Comparison of ENCODE assay signal across 2 cellular contexts in the genomic region with DNA sequence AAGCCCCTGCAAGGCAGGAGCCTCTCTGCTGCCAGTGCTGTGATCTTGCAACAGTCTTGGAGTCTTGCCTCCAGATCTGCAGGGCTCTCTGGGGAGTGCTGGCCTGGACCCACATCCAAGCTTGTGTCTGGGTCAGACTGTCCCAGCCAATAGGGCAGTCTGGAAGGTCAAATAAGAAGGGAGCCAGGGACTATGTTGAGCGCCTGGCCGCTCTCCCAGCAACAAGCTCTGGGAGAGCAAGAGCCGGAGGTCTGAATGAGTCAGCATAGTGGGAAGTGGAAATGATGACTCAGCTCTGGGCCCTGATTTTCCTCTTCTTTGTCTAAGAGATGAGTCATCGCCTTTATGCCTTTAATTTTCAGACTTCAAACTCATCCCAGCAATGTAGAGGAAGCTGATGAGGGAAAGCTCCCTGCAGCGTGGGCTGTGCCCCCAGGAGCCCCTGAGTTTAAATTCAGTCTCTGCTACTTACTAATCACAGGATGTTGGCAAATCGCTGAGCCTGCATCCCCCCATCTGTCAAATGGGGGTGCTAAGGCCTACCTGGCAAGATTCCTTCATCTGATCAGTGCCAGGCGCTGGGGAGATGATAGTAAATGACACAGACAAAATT.
A peak's percentile ranks its signal among the peaks of the same experiment; 100 is the strongest.
TF ChIP-seq lines count a peak whose summit lies in the region.

No MANE protein-coding gene starts in this region.

TF ChIP-seq in HEK293, 187 proteins besides CTCF, POLR2A, EP300 and RAD21 (continued from another document and continues in another):
- TF ChIP-seq GLIS2 (tag by site-specific recombination; IDR thresholded peaks at IDR 0.05) (peak; percentile 66), ZXDB (tag by site-specific recombination; IDR thresholded peaks at IDR 0.05) (peak; percentile 75), ZNF843 (tag by site-specific recombination; IDR thresholded peaks at IDR 0.05) (0 out of 2 replicates have a peak, but pooled peaks have one; percentile 19), ZNF623 (tag by site-specific recombination; IDR thresholded peaks at IDR 0.05) (no peak), KLF8 (tag by site-specific recombination; IDR thresholded peaks at IDR 0.05) (peak; percentile 24; the same call in 1 of the 2 replicates), PRDM1 (tag by site-specific recombination; IDR thresholded peaks at IDR 0.05) (peak; percentile 82)
- TF ChIP-seq, protein P1, sequence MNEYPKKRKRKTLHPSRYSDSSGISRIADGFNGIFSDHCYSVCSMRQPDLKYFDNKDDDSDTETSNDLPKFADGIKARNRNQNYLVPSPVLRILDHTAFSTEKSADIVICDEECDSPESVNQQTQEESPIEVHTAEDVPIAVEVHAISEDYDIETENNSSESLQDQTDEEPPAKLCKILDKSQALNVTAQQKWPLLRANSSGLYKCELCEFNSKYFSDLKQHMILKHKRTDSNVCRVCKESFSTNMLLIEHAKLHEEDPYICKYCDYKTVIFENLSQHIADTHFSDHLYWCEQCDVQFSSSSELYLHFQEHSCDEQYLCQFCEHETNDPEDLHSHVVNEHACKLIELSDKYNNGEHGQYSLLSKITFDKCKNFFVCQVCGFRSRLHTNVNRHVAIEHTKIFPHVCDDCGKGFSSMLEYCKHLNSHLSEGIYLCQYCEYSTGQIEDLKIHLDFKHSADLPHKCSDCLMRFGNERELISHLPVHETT (tag by site-specific recombination; IDR thresholded peaks at IDR 0.05): peak; percentile 77; the same call in 1 of the 2 replicates
- TF ChIP-seq, protein P2, sequence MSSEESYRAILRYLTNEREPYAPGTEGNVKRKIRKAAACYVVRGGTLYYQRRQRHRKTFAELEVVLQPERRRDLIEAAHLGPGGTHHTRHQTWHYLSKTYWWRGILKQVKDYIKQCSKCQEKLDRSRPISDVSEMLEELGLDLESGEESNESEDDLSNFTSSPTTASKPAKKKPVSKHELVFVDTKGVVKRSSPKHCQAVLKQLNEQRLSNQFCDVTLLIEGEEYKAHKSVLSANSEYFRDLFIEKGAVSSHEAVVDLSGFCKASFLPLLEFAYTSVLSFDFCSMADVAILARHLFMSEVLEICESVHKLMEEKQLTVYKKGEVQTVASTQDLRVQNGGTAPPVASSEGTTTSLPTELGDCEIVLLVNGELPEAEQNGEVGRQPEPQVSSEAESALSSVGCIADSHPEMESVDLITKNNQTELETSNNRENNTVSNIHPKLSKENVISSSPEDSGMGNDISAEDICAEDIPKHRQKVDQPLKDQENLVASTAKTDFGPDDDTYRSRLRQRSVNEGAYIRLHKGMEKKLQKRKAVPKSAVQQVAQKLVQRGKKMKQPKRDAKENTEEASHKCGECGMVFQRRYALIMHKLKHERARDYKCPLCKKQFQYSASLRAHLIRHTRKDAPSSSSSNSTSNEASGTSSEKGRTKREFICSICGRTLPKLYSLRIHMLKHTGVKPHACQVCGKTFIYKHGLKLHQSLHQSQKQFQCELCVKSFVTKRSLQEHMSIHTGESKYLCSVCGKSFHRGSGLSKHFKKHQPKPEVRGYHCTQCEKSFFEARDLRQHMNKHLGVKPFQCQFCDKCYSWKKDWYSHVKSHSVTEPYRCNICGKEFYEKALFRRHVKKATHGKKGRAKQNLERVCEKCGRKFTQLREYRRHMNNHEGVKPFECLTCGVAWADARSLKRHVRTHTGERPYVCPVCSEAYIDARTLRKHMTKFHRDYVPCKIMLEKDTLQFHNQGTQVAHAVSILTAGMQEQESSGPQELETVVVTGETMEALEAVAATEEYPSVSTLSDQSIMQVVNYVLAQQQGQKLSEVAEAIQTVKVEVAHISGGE (tag by site-specific recombination; conservative IDR thresholded peaks at IDR 0.05; ENCODE audit: low read depth): no peak
- TF ChIP-seq, protein P3, sequence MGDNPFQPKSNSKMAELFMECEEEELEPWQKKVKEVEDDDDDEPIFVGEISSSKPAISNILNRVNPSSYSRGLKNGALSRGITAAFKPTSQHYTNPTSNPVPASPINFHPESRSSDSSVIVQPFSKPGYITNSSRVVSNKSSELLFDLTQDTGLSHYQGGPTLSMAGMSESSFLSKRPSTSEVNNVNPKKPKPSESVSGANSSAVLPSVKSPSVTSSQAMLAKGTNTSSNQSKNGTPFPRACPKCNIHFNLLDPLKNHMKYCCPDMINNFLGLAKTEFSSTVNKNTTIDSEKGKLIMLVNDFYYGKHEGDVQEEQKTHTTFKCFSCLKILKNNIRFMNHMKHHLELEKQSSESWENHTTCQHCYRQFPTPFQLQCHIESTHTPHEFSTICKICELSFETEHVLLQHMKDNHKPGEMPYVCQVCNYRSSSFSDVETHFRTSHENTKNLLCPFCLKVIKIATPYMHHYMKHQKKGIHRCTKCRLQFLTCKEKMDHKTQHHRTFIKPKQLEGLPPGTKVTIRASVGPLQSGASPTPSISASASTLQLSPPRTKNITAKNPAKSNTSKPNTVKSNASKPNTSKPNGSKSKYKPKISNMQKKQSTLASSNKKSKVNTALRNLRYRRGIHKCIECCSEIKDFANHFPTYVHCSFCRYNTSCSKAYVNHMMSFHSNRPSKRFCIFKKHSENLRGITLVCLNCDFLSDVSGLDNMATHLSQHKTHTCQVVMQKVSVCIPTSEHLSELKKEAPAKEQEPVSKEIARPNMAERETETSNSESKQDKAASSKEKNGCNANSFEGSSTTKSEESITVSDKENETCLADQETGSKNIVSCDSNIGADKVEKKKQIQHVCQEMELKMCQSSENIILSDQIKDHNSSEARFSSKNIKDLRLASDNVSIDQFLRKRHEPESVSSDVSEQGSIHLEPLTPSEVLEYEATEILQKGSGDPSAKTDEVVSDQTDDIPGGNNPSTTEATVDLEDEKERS (tag by site-specific recombination; IDR thresholded peaks at IDR 0.05): no peak
- TF ChIP-seq, protein P4, sequence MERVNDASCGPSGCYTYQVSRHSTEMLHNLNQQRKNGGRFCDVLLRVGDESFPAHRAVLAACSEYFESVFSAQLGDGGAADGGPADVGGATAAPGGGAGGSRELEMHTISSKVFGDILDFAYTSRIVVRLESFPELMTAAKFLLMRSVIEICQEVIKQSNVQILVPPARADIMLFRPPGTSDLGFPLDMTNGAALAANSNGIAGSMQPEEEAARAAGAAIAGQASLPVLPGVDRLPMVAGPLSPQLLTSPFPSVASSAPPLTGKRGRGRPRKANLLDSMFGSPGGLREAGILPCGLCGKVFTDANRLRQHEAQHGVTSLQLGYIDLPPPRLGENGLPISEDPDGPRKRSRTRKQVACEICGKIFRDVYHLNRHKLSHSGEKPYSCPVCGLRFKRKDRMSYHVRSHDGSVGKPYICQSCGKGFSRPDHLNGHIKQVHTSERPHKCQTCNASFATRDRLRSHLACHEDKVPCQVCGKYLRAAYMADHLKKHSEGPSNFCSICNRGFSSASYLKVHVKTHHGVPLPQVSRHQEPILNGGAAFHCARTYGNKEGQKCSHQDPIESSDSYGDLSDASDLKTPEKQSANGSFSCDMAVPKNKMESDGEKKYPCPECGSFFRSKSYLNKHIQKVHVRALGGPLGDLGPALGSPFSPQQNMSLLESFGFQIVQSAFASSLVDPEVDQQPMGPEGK (tag by site-specific recombination; IDR thresholded peaks at IDR 0.05): peak; percentile 61
- TF ChIP-seq, protein P5, sequence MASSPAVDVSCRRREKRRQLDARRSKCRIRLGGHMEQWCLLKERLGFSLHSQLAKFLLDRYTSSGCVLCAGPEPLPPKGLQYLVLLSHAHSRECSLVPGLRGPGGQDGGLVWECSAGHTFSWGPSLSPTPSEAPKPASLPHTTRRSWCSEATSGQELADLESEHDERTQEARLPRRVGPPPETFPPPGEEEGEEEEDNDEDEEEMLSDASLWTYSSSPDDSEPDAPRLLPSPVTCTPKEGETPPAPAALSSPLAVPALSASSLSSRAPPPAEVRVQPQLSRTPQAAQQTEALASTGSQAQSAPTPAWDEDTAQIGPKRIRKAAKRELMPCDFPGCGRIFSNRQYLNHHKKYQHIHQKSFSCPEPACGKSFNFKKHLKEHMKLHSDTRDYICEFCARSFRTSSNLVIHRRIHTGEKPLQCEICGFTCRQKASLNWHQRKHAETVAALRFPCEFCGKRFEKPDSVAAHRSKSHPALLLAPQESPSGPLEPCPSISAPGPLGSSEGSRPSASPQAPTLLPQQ (tag by site-specific recombination; IDR thresholded peaks at IDR 0.05): peak; percentile 87

TF ChIP-seq in H1, 55 proteins besides CTCF, POLR2A, EP300 and RAD21 (continued from another document):
- TF ChIP-seq, protein P6, sequence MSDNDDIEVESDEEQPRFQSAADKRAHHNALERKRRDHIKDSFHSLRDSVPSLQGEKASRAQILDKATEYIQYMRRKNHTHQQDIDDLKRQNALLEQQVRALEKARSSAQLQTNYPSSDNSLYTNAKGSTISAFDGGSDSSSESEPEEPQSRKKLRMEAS (IDR thresholded peaks at IDR 0.05): no peak
- TF ChIP-seq MAFK (IDR thresholded peaks at IDR 0.05; ENCODE audit: low read depth, low read length): peak; percentile 98
- peak; percentile 70; the same call in 1 of the 2 replicates for TF ChIP-seq JUN (IDR thresholded peaks at IDR 0.05; ENCODE audit: low read depth, low read length)
